10 cellular contexts compared by ENCODE assay signal in genomic region chr21:39346671-39347327, GRCh38. TPM values are rescaled to one million over a fixed set of nuclear protein-coding genes. Genes with fewer than 3 reads are reported as not detected.
DNase-seq lines count a peak whose midpoint lies in the region; ATAC-seq and TF ChIP-seq lines count a peak whose summit lies in the region.
"Had no signal": no experiment of that assay in that cellular context is flagged by ENCODE, and none has a peak within 500 bp of the region (broad histone marks: within the 10 kb centered on the region; RNA-seq: fewer than 3 reads in every experiment).

No MANE protein-coding gene starts in this region.

- H3K4me1 Mint-ChIP-seq in CD8-positive, alpha-beta T cell (ENCODE audit: low read depth): peaks cover 38% of the 10 kb centered on the region
- peaks cover 26 to 34% of the 10 kb centered on the region in 2 donors for H3K4me1 Mint-ChIP-seq in natural killer cell treated with Interleukin-12 subunit alpha and Interleukin-12 subunit beta and Interleukin-15 and Interleukin-18, amount 100 ng/mL, for 72 hours (ENCODE audit: low read depth in 2 of 2)

- ATAC-seq in CD8-positive, alpha-beta T cell: no peak
- ATAC-seq in natural killer cell treated with Interleukin-12 subunit alpha and Interleukin-12 subunit beta and Interleukin-15 and Interleukin-18, amount 100 ng/mL, for 72 hours: no peak

- POLR2A ChIA-PET in CD8-positive, alpha-beta T cell (lab: Charles Lee): interaction anchor here (1.4 to 3.7 kb wide), 4 partner anchors 10 to 163 kb away, joined by 4 to 95 read pairs (median 6); partner anchors contain the start of genes BRWD1 and PSMG1

- no peaks in the 10 kb centered on the region; the same call in 1 of the 2 replicates for H4K20me1 ChIP-seq in KMS-11 (ENCODE audit: insufficient read depth)

- peaks cover 43% of the 10 kb centered on the region for H3K4me1 ChIP-seq in CD8-positive, alpha-beta T cell (ENCODE audit: insufficient read depth, low read length)
- H3K4me1 ChIP-seq in KMS-11 (ENCODE audit: low read depth, poor library complexity, severe bottlenecking): peaks cover 40% of the 10 kb centered on the region

- peak overlapping the region; percentile 52 for H3K27ac Mint-ChIP-seq in CD8-positive, alpha-beta T cell
- H3K27ac Mint-ChIP-seq in natural killer cell treated with Interleukin-12 subunit alpha and Interleukin-12 subunit beta and Interleukin-15 and Interleukin-18, amount 100 ng/mL, for 72 hours: peak overlapping the region; percentile 76 to 82

- H3K36me3 ChIP-seq in CD8-positive, alpha-beta T cell (ENCODE audit: insufficient read depth, low read length): peaks cover 19% of the 10 kb centered on the region
- peaks cover 25% of the 10 kb centered on the region; the same call in 1 of the 2 replicates for H3K36me3 ChIP-seq in KMS-11 (ENCODE audit: insufficient read depth)
- H3K36me3 ChIP-seq in brain microvascular endothelial cell (replicated peaks): peaks cover 34% of the 10 kb centered on the region

- in situ Hi-C loops in brain microvascular endothelial cell (cut with HindIII; ENCODE audit: low pct_ligation_motif_present, low sequenced_read_pairs): no loop called here

- H3K9ac ChIP-seq in KMS-11: peak overlapping the region; percentile 77; the same call in 1 of the 2 replicates

- H3K36me3 Mint-ChIP-seq in CD8-positive, alpha-beta T cell: peaks cover 50% of the 10 kb centered on the region
- peaks cover 36% of the 10 kb centered on the region for H3K36me3 Mint-ChIP-seq in natural killer cell treated with Interleukin-12 subunit alpha and Interleukin-12 subunit beta and Interleukin-15 and Interleukin-18, amount 100 ng/mL, for 72 hours

- H2AFZ ChIP-seq in KMS-11 (ENCODE audit: low read depth): no peak overlapping the region

- TF ChIP-seq CTCF in CD8-positive, alpha-beta T cell (IDR thresholded peaks at IDR 0.05): no peak
- TF ChIP-seq CTCF in KMS-11 (conservative IDR thresholded peaks at IDR 0.05; ENCODE audit: low read depth, low read length): no peak
- no peak for TF ChIP-seq CTCF in brain microvascular endothelial cell (IDR thresholded peaks at IDR 0.05; ENCODE audit: low read depth, low read length, missing control alignments)

- H3K4me3 Mint-ChIP-seq in CD8-positive, alpha-beta T cell: peak overlapping the region; percentile 46
- peak overlapping the region; percentile 88 for H3K4me3 Mint-ChIP-seq in natural killer cell treated with Interleukin-12 subunit alpha and Interleukin-12 subunit beta and Interleukin-15 and Interleukin-18, amount 100 ng/mL, for 72 hours

- H3K27ac ChIP-seq in CD8-positive, alpha-beta T cell (ENCODE audit: low read depth, low read length): no peak overlapping the region
- H3K27ac ChIP-seq in KMS-11: peak overlapping the region; percentile 80; the same call in 1 of the 2 replicates
- H3K27ac ChIP-seq in brain microvascular endothelial cell: no peak overlapping the region

- H3K79me2 ChIP-seq in KMS-11 (ENCODE audit: insufficient read depth, low read depth): peaks cover 37% of the 10 kb centered on the region

- H3K4me3 ChIP-seq in CD8-positive, alpha-beta T cell (ENCODE audit: low read depth, low read length): no peak overlapping the region
- no peak overlapping the region for H3K4me3 ChIP-seq in KMS-11 (IDR thresholded peaks at IDR 0.05; ENCODE audit: insufficient read depth, low read depth, low read length)
- peak overlapping the region; percentile 92 for H3K4me3 ChIP-seq in brain microvascular endothelial cell (ENCODE audit: low read depth, low read length)

- H3K27me3 Mint-ChIP-seq in CD8-positive, alpha-beta T cell (ENCODE audit: low read depth): no peaks in the 10 kb centered on the region
- peaks cover 0 to 4% of the 10 kb centered on the region in 2 donors for H3K27me3 Mint-ChIP-seq in natural killer cell treated with Interleukin-12 subunit alpha and Interleukin-12 subunit beta and Interleukin-15 and Interleukin-18, amount 100 ng/mL, for 72 hours

- DNase-seq in CD8-positive, alpha-beta T cell: no peak
- DNase-seq in brain microvascular endothelial cell (no peak), germinal center (ENCODE audit: low spot score) (no peak), NK-92 (lab: John Stamatoyannopoulos, UW; ENCODE audit: unreplicated experiment) (no peak), medulla oblongata (ENCODE audit: extremely low spot score) (no peak), NCI-H2107 treated with DMSO at 0.1 percent for 48 hours (lab: John Stamatoyannopoulos, UW; ENCODE audit: unreplicated experiment) (no peak)
- DNase-seq in natural killer cell treated with Interleukin-12 subunit alpha and Interleukin-12 subunit beta and Interleukin-15 and Interleukin-18, amount 100 ng/mL, for 72 hours (ENCODE audit: low spot score): no peak
- DNase-seq: NCI-H2029, upper lobe of left lung had no signal

- CTCF ChIA-PET in CD8-positive, alpha-beta T cell (lab: Charles Lee): interaction anchor here (1.0 to 3.7 kb wide), 3 partner anchors 34 to 49 kb away, joined by 3 to 23 read pairs (median 4); partner anchors contain the start of gene BRWD1

- no peaks in the 10 kb centered on the region for H3K9me3 Mint-ChIP-seq in CD8-positive, alpha-beta T cell
- H3K9me3 Mint-ChIP-seq in natural killer cell treated with Interleukin-12 subunit alpha and Interleukin-12 subunit beta and Interleukin-15 and Interleukin-18, amount 100 ng/mL, for 72 hours: no peaks in the 10 kb centered on the region

- H3K4me2 ChIP-seq in KMS-11: peak overlapping the region; percentile 74

- intact Hi-C loops in CD8-positive, alpha-beta T cell (cut with DNase I, micrococcal nuclease): loop anchor here in 1 of 2 experiments (10.0 kb wide), 1 partner anchor 52 kb away; no protein-coding TSS in a partner anchor

- H3K9me3 ChIP-seq in CD8-positive, alpha-beta T cell (ENCODE audit: low read length): no peaks in the 10 kb centered on the region
- H3K9me3 ChIP-seq: upper lobe of left lung had no signal

- H3K27me3 ChIP-seq in CD8-positive, alpha-beta T cell (ENCODE audit: insufficient read depth, low read length): no peaks in the 10 kb centered on the region
- no peaks in the 10 kb centered on the region for H3K27me3 ChIP-seq in KMS-11 (ENCODE audit: insufficient read depth, low read depth)
- no peaks in the 10 kb centered on the region for H3K27me3 ChIP-seq in brain microvascular endothelial cell (replicated peaks)
- H3K27me3 ChIP-seq: upper lobe of left lung had no signal

RNA-seq across cellular contexts. Expression of gene HMGN1, which starts 2.1 kb away (rescaled TPM):
- total RNA-seq in CD8-positive, alpha-beta T cell: 100 to 1,000 TPM; 187 to 195 TPM
- total RNA-seq in natural killer cell treated with Interleukin-12 subunit alpha and Interleukin-12 subunit beta and Interleukin-15 and Interleukin-18, amount 100 ng/mL, for 72 hours: 100 to 1,000 TPM; 229 to 323 TPM

RNA-seq across cellular contexts. Expression of gene BRWD1, which starts 33.4 kb away (rescaled TPM):
- total RNA-seq in CD8-positive, alpha-beta T cell: 10 to 100 TPM; 96.4 to 99.0 TPM
- total RNA-seq in natural killer cell treated with Interleukin-12 subunit alpha and Interleukin-12 subunit beta and Interleukin-15 and Interleukin-18, amount 100 ng/mL, for 72 hours: 10 to 100 TPM; 31.8 to 46.8 TPM
